In the genomic region with DNA sequence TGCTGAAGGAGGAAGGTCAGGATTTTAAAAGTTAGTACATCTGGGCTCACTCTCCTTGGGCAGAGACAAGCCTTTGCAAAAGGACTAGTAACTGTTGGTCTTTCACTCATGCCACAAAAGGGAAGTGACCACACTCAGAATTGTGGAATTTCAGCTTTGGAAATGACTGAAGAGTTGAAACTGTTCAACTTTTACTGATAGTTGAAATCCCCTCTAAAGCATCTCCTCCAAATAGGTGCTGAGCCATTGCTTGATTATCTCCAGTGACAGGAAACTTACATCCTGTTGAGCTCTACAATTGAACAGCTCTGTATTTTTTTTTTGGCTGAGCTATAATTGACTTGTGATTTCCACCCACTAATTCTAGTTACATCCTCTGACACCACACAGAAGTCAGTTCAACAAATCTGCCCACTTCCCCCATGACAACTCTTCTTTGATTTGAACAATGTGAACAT, we compare ENCODE assay signal across 11 cellular contexts.
DNase-seq lines count a peak whose midpoint lies in the region; ATAC-seq and TF ChIP-seq lines count a peak whose summit lies in the region.
"Had no signal": no experiment of that assay in that cellular context is flagged by ENCODE, and none has a peak within 500 bp of the region (broad histone marks: within the 10 kb centered on the region; RNA-seq: fewer than 3 reads in every experiment).

No MANE protein-coding gene starts in this region.

- peaks cover 5% of the 10 kb centered on the region for H3K9me3 Mint-ChIP-seq in activated naive CD8-positive, alpha-beta T cell treated with anti-CD3 and anti-CD28 coated beads for 36 hours
- H3K9me3 Mint-ChIP-seq in stimulated activated memory B cell treated with anti-CD40 and anti-IgM and Interleukin-4, amounts not matched to agents 10 μg/mL and 1 μg/mL and 100 μg/mL, for 72 hours = no peaks in the 10 kb centered on the region
- H3K9me3 Mint-ChIP-seq: type B pancreatic cell had no signal

- ATAC-seq in heart right ventricle (peak in 5 of 8 donors; percentile 45 to 72 (median 56)), HG03442 (IDR thresholded peaks at IDR 0.05; ENCODE audit: unreplicated experiment) (peak; percentile 67)
- ATAC-seq in stimulated activated memory B cell treated with anti-CD40 and anti-IgM and Interleukin-4, amounts not matched to agents 10 μg/mL and 1 μg/mL and 100 μg/mL, for 72 hours = peak; percentile 87

- in situ Hi-C loops in HAP-1 (cut with MboI; ENCODE audit: low sequenced_read_pairs) = no loop called here

- H3K4me1 Mint-ChIP-seq in activated naive CD8-positive, alpha-beta T cell treated with anti-CD3 and anti-CD28 coated beads for 36 hours = peaks cover 45% of the 10 kb centered on the region
- peaks cover 31% of the 10 kb centered on the region for H3K4me1 Mint-ChIP-seq in stimulated activated memory B cell treated with anti-CD40 and anti-IgM and Interleukin-4, amounts not matched to agents 10 μg/mL and 1 μg/mL and 100 μg/mL, for 72 hours

- peaks cover 0 to 7% (median 0%) of the 10 kb centered on the region in 7 donors for H3K27me3 ChIP-seq in heart right ventricle
- H3K27me3 ChIP-seq in BE2C = no peaks in the 10 kb centered on the region
- H3K27me3 ChIP-seq in HAP-1 (ENCODE audit: low read depth) = no peaks in the 10 kb centered on the region
- H3K27me3 ChIP-seq: MG63 had no signal

- H3K4me3 ChIP-seq in heart right ventricle (no peak overlapping the region), BE2C (ENCODE audit: low read depth, low read length) (no peak overlapping the region), HAP-1 (no peak overlapping the region)
- H3K4me3 ChIP-seq: MG63, smooth muscle cell had no signal

- peak overlapping the region; percentile 74 for H3K27ac Mint-ChIP-seq in activated naive CD8-positive, alpha-beta T cell treated with anti-CD3 and anti-CD28 coated beads for 36 hours
- H3K27ac Mint-ChIP-seq in stimulated activated memory B cell treated with anti-CD40 and anti-IgM and Interleukin-4, amounts not matched to agents 10 μg/mL and 1 μg/mL and 100 μg/mL, for 72 hours = peak overlapping the region; percentile 50
- H3K27ac Mint-ChIP-seq: type B pancreatic cell had no signal

- H3K9me3 ChIP-seq in heart right ventricle (peaks cover 0 to 9% (median 0%) of the 10 kb centered on the region in 11 donors), BE2C (0 out of 2 replicates have a peak, but pooled peaks cover 2% of the 10 kb centered on the region), HAP-1 (no peaks in the 10 kb centered on the region)
- H3K9me3 ChIP-seq: MG63 had no signal

- no peak overlapping the region for H3K4me3 Mint-ChIP-seq in activated naive CD8-positive, alpha-beta T cell treated with anti-CD3 and anti-CD28 coated beads for 36 hours
- no peak overlapping the region for H3K4me3 Mint-ChIP-seq in stimulated activated memory B cell treated with anti-CD40 and anti-IgM and Interleukin-4, amounts not matched to agents 10 μg/mL and 1 μg/mL and 100 μg/mL, for 72 hours
- H3K4me3 Mint-ChIP-seq: type B pancreatic cell had no signal

- peak overlapping the region in 1 of 10 donors; percentile 64 for H3K27ac ChIP-seq in heart right ventricle

- H3K4me1 ChIP-seq in heart right ventricle (peaks cover 0 to 50% (median 12%) of the 10 kb centered on the region in 9 donors), BE2C (no peaks in the 10 kb centered on the region), HAP-1 (no peaks in the 10 kb centered on the region)

- intact Hi-C loops in heart right ventricle (cut with DNase I) (no loop called here), cardiac septum (cut with DNase I) (no loop called here)

- no peaks in the 10 kb centered on the region for H3K27me3 Mint-ChIP-seq in activated naive CD8-positive, alpha-beta T cell treated with anti-CD3 and anti-CD28 coated beads for 36 hours
- no peaks in the 10 kb centered on the region for H3K27me3 Mint-ChIP-seq in stimulated activated memory B cell treated with anti-CD40 and anti-IgM and Interleukin-4, amounts not matched to agents 10 μg/mL and 1 μg/mL and 100 μg/mL, for 72 hours
- H3K27me3 Mint-ChIP-seq: type B pancreatic cell had no signal

- no peak for TF ChIP-seq CTCF in heart right ventricle (IDR thresholded peaks at IDR 0.05)
- TF ChIP-seq CTCF in BE2C (IDR thresholded peaks at IDR 0.05; ENCODE audit: low read depth, low read length) = no peak

- no peaks in the 10 kb centered on the region for H3K36me3 Mint-ChIP-seq in activated naive CD8-positive, alpha-beta T cell treated with anti-CD3 and anti-CD28 coated beads for 36 hours
- no peaks in the 10 kb centered on the region for H3K36me3 Mint-ChIP-seq in stimulated activated memory B cell treated with anti-CD40 and anti-IgM and Interleukin-4, amounts not matched to agents 10 μg/mL and 1 μg/mL and 100 μg/mL, for 72 hours
- H3K36me3 Mint-ChIP-seq: type B pancreatic cell had no signal

- no peak for DNase-seq in heart right ventricle
- DNase-seq in cardiac septum (ENCODE audit: low spot score) = no peak
- no peak for DNase-seq in activated naive CD8-positive, alpha-beta T cell treated with anti-CD3 and anti-CD28 coated beads for 36 hours
- DNase-seq in BE2C = no peak
- no peak for DNase-seq in hippocampal formation (lab: John Stamatoyannopoulos, UW)
- DNase-seq in HAP-1 (ENCODE audit: low spot score in 2 of 2) = no peak
- DNase-seq: MG63 had no signal

- H3K36me3 ChIP-seq in heart right ventricle (no peaks in the 10 kb centered on the region), BE2C (no peaks in the 10 kb centered on the region), HAP-1 (replicated peaks) (no peaks in the 10 kb centered on the region)
- H3K36me3 ChIP-seq: MG63 had no signal
